Comparison of ENCODE assay signal across 26 cellular contexts in the genomic region with DNA sequence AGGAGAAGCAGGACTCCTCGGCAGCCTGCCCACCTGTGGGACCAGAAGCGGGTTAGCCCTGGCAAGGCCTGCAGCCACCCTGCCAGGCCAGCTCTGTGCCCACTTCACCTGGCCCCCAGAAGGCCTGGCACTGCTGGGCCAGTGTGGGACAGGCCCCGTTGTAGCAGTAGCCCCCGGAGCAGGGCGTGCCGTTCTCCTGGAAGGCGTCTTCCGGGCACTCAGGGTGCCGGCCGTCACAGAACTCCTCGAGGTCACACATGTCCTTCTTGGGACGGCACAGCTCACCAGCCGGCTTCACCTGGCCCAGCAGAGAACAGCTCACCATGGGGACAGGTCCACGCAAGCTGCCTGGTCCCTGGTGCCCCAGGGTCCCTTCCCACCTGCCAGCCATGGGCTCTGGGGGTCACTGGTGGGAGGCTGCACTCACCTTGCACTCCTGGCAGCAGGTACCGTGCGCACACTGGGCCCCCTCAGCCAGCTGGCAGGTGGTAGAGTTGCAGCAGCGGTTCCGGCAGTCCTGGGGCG. TPM values are rescaled to one million over a fixed set of nuclear protein-coding genes. Genes with fewer than 3 reads are reported as not detected.
DNase-seq lines count a peak whose midpoint lies in the region; TF ChIP-seq lines count a peak whose summit lies in the region.
"Had no signal": no experiment of that assay in that cellular context is flagged by ENCODE, and none has a peak within 500 bp of the region (broad histone marks: within the 10 kb centered on the region; RNA-seq: fewer than 3 reads in every experiment).

No MANE protein-coding gene starts in this region.

- H3K4ac ChIP-seq in mesenchymal stem cell (ENCODE audit: low read depth in 1 of 2, low read length in 2 of 2) = no peak overlapping the region

- H3K36me3 ChIP-seq in mesenchymal stem cell (ENCODE audit: control insufficient read depth in 1 of 2, insufficient read depth in 2 of 2, low read depth in 1 of 2, low read length in 2 of 2) (peaks cover 0 to 78% of the 10 kb centered on the region in 2 experiments), neutrophil (peaks cover 96% of the 10 kb centered on the region), GM23248 (ENCODE audit: low read depth) (no peaks in the 10 kb centered on the region)
- H3K36me3 ChIP-seq: BE2C, BLaER1 had no signal

- no peaks in the 10 kb centered on the region for H3F3A ChIP-seq in GM23248 (ENCODE audit: insufficient read depth)

- H2BK5ac ChIP-seq in mesenchymal stem cell (ENCODE audit: low read depth, low read length, poor library complexity, severe bottlenecking) = no peak overlapping the region

- peaks cover 10% of the 10 kb centered on the region for H3K4me1 ChIP-seq in mesenchymal stem cell (ENCODE audit: control insufficient read depth, insufficient read depth, low read depth, low read length)
- peaks cover 16 to 26% of the 10 kb centered on the region in 2 experiments for H3K4me1 ChIP-seq in neutrophil (ENCODE audit: control insufficient read depth in 1 of 2, insufficient read depth in 1 of 2, low read depth in 1 of 2, low read length in 1 of 2)
- H3K4me1 ChIP-seq in GM23248 (ENCODE audit: insufficient read depth) = no peaks in the 10 kb centered on the region
- H3K4me1 ChIP-seq: BE2C had no signal

- no peak overlapping the region for H3K9ac ChIP-seq in mesenchymal stem cell (ENCODE audit: low read length)
- no peak overlapping the region for H3K9ac ChIP-seq in GM23248
- H3K9ac ChIP-seq: BLaER1 had no signal

- H2AK5ac ChIP-seq in mesenchymal stem cell (ENCODE audit: low read length, severe bottlenecking) = no peak overlapping the region

- H2AFZ ChIP-seq in mesenchymal stem cell (ENCODE audit: low read depth, low read length) = no peak overlapping the region
- H2AFZ ChIP-seq in GM23248 = no peak overlapping the region

- H3K79me1 ChIP-seq in mesenchymal stem cell (replicated peaks; ENCODE audit: low read length, poor library complexity, severe bottlenecking) = no peaks in the 10 kb centered on the region

- no peaks in the 10 kb centered on the region for H4K20me1 ChIP-seq in GM23248 (ENCODE audit: insufficient read depth)

- no peak for DNase-seq in mesenchymal stem cell
- DNase-seq in stimulated activated naive CD4-positive, alpha-beta T cell treated with Interleukin-2 at 50 U/mL for 16 hours (lab: John Stamatoyannopoulos, UW) = no peak
- no peak for DNase-seq in GM23248
- DNase-seq in NCI-H1694 treated with DMSO at 0.1 percent for 48 hours (lab: John Stamatoyannopoulos, UW) = no peak
- DNase-seq: 8988T; ACHN; BE2C; C1 segment of cervical spinal cord; CD4-positive, alpha-beta memory T cell; CD4-positive, CD25-positive, alpha-beta regulatory T cell; CD8-positive, alpha-beta memory T cell; COR-L47; DMS 273 treated with DMSO at 0.1 percent for 48 hours; DMS153; DMS53; DMS79; DND-41; EL; GDM1 had no signal

- H3K9me2 ChIP-seq in GM23248 (ENCODE audit: insufficient read depth) = no peaks in the 10 kb centered on the region

- H3K27ac ChIP-seq in mesenchymal stem cell (ENCODE audit: low read length, poor library complexity, severe bottlenecking) (no peak overlapping the region), neutrophil (peak overlapping the region; percentile 8), GM23248 (no peak overlapping the region)
- H3K27ac ChIP-seq: BLaER1 had no signal

- no peak overlapping the region for H2BK120ac ChIP-seq in mesenchymal stem cell (ENCODE audit: low read depth, low read length)

- H2BK15ac ChIP-seq in mesenchymal stem cell (ENCODE audit: low read depth, poor library complexity, severe bottlenecking) = no peak overlapping the region

- H3K18ac ChIP-seq in mesenchymal stem cell (ENCODE audit: low read depth in 1 of 2, low read length in 2 of 2) = no peak overlapping the region

- no peak overlapping the region for H4K8ac ChIP-seq in mesenchymal stem cell (ENCODE audit: low read length)

- H3K4me2 ChIP-seq in mesenchymal stem cell (ENCODE audit: low read length, poor library complexity, severe bottlenecking) (no peak overlapping the region), GM23248 (ENCODE audit: unreplicated experiment) (no peak overlapping the region)

- TF ChIP-seq CTCF in neutrophil (IDR thresholded peaks at IDR 0.05) = no peak

- peak overlapping the region; percentile 6 for H4K91ac ChIP-seq in mesenchymal stem cell (ENCODE audit: low read length)

- 97% methylated on average over 19 of the region's 19 CpGs for WGBS in mesenchymal stem cell
- 86 to 89% methylated on average over 19 of the region's 19 CpGs for WGBS in GM23248 (ENCODE audit: low coverage in 1 of 2, low lambda C conversion rate in 2 of 2, missing lambda C conversion rate in 2 of 2), 2 experiments

- in situ Hi-C loops in GM23248 (cut with MboI) = no loop called here

- H3K4me3 ChIP-seq in mesenchymal stem cell (ENCODE audit: insufficient read depth in 1 of 2, low read depth in 1 of 2, low read length in 2 of 2) = no peak overlapping the region
- no peak overlapping the region for H3K4me3 ChIP-seq in neutrophil (ENCODE audit: low read depth in 1 of 2, low read length in 1 of 2)
- no peak overlapping the region for H3K4me3 ChIP-seq in GM23248
- H3K4me3 ChIP-seq: BLaER1, GM12878 had no signal

- H3K79me2 ChIP-seq in GM23248 (ENCODE audit: insufficient read depth) = no peaks in the 10 kb centered on the region

- H3K27me3 ChIP-seq in mesenchymal stem cell (ENCODE audit: control insufficient read depth in 1 of 2, insufficient read depth in 1 of 2, low read length in 2 of 2) (peaks cover 0 to 14% of the 10 kb centered on the region in 2 experiments), neutrophil (no peaks in the 10 kb centered on the region), GM23248 (replicated peaks; ENCODE audit: insufficient read depth) (no peaks in the 10 kb centered on the region)

- no peak overlapping the region for H3K14ac ChIP-seq in mesenchymal stem cell (ENCODE audit: low read length in 2 of 2)

- H3K9me3 ChIP-seq in mesenchymal stem cell (ENCODE audit: control insufficient read depth, low read length) (no peaks in the 10 kb centered on the region), neutrophil (no peaks in the 10 kb centered on the region), GM23248 (ENCODE audit: low read depth) (no peaks in the 10 kb centered on the region)
- H3K9me3 ChIP-seq: BE2C, BLaER1 had no signal

- H3K23ac ChIP-seq in mesenchymal stem cell (ENCODE audit: low read length in 2 of 2) = no peak overlapping the region

- H2BK12ac ChIP-seq in mesenchymal stem cell (ENCODE audit: low read length in 2 of 2) = no peak overlapping the region

RNA-seq across cellular contexts. Expression of a gene that starts 5.8 kb away (rescaled TPM):
- polyA plus RNA-seq in mesenchymal stem cell (2013, experiment 1 of 2) = 0.50 TPM
- 0.41 TPM for polyA plus RNA-seq in mesenchymal stem cell (2013, experiment 2 of 2)
- total RNA-seq in GM23248 (2014; rRNA removed; shearing (Covaris generic)) = 0.25 and 0.76 TPM in 2 replicates
- polyA plus RNA-seq in GM23248 (2016; fragmentation: Nextera tagmentation; extraction: Ambion mirVana) = 0.19 TPM in 1 of 2 replicates, not detected in the other

RNA-seq across cellular contexts. Expression of a gene that starts 33.2 kb away (rescaled TPM):
- not detected for polyA plus RNA-seq in mesenchymal stem cell (2013, experiment 1 of 2)
- not detected for polyA plus RNA-seq in mesenchymal stem cell (2013, experiment 2 of 2)
- not detected in 2 replicates for total RNA-seq in GM23248 (2014; rRNA removed; shearing (Covaris generic))
- polyA plus RNA-seq in GM23248 (2016; fragmentation: Nextera tagmentation; extraction: Ambion mirVana) = not detected in 2 replicates
- total RNA-seq: A673; CD4-positive, alpha-beta memory T cell; CD4-positive, CD25-positive, alpha-beta regulatory T cell; CD8-positive, alpha-beta memory T cell; Daoy; G401; GM12878 had no signal
- polyA plus RNA-seq: AG04450; CD4-positive, alpha-beta memory T cell; CD4-positive, CD25-positive, alpha-beta regulatory T cell; CD8-positive, alpha-beta memory T cell had no signal

RNA-seq across cellular contexts. Expression of a gene that starts 37.8 kb away (rescaled TPM):
- polyA plus RNA-seq in mesenchymal stem cell (2013, experiment 1 of 2) = 36.2 TPM
- polyA plus RNA-seq in mesenchymal stem cell (2013, experiment 2 of 2) = 35.4 TPM
- 50.3 and 53.9 TPM in 2 replicates for total RNA-seq in GM23248 (2014; rRNA removed; shearing (Covaris generic))
- polyA plus RNA-seq in GM23248 (2016; fragmentation: Nextera tagmentation; extraction: Ambion mirVana) = 35.3 and 39.7 TPM in 2 replicates

RNA-seq across cellular contexts. Expression of a gene that starts 37.9 kb away (rescaled TPM):
- polyA plus RNA-seq in mesenchymal stem cell (2013, experiment 1 of 2) = 17.8 TPM
- polyA plus RNA-seq in mesenchymal stem cell (2013, experiment 2 of 2) = 17.9 TPM
- total RNA-seq in GM23248 (2014; rRNA removed; shearing (Covaris generic)) = 12.4 and 12.6 TPM in 2 replicates
- polyA plus RNA-seq in GM23248 (2016; fragmentation: Nextera tagmentation; extraction: Ambion mirVana) = 59.5 and 63.3 TPM in 2 replicates

RNA-seq across cellular contexts. Expression of a gene that starts 40.8 kb away (rescaled TPM):
- not detected for polyA plus RNA-seq in mesenchymal stem cell (2013, experiment 1 of 2)
- polyA plus RNA-seq in mesenchymal stem cell (2013, experiment 2 of 2) = not detected
- not detected in 2 replicates for total RNA-seq in GM23248 (2014; rRNA removed; shearing (Covaris generic))
- not detected in 2 replicates for polyA plus RNA-seq in GM23248 (2016; fragmentation: Nextera tagmentation; extraction: Ambion mirVana)
- total RNA-seq: A673; CD4-positive, alpha-beta memory T cell; CD4-positive, CD25-positive, alpha-beta regulatory T cell; CD8-positive, alpha-beta memory T cell; Daoy; G401; GM12878 had no signal
- polyA plus RNA-seq: AG04450; CD4-positive, alpha-beta memory T cell; CD4-positive, CD25-positive, alpha-beta regulatory T cell; CD8-positive, alpha-beta memory T cell; GM12878 had no signal
